In genomic region chr1:54500030-54500389, GRCh38 we compare ENCODE assay signal across 8 cellular contexts.
DNase-seq lines count a peak whose midpoint lies in the region; ATAC-seq and TF ChIP-seq lines count a peak whose summit lies in the region.

No MANE protein-coding gene starts in this region.

- peak overlapping the region; percentile 43 for H3K4me3 ChIP-seq in NT2/D1 (ENCODE audit: insufficient read length, low read depth)
- peak overlapping the region; percentile 33 for H3K4me3 ChIP-seq in fibroblast of pulmonary artery (replicated peaks; ENCODE audit: low read depth, low read length)
- peak overlapping the region; percentile 36 for H3K4me3 ChIP-seq in retinal pigment epithelial cell (ENCODE audit: low read length)

- DNase-seq in DMS153 (lab: John Stamatoyannopoulos, UW) (peak; percentile 32), DMS153 treated with DMSO at 0.1 percent for 48 hours (lab: John Stamatoyannopoulos, UW; ENCODE audit: unreplicated experiment) (no peak), NT2/D1 (ENCODE audit: low read depth, low spot score) (no peak), fibroblast of pulmonary artery (ENCODE audit: low read depth) (no peak), retinal pigment epithelial cell (ENCODE audit: low read depth) (no peak), germinal center (ENCODE audit: low spot score) (no peak)
- DNase-seq in stimulated activated CD4-positive, alpha-beta T cell treated with anti-CD3 and anti-CD28 coated beads, Interleukin-4, amount 100 ng/mL, for 24 hours = no peak

- H3K9me3 ChIP-seq in NT2/D1 (ENCODE audit: insufficient read depth, low read length) = no peaks in the 10 kb centered on the region

- H3K9ac ChIP-seq in NT2/D1 (ENCODE audit: insufficient read length, low read depth) = peak overlapping the region; percentile 65

- no peak for TF ChIP-seq CTCF in fibroblast of pulmonary artery (IDR thresholded peaks at IDR 0.05; ENCODE audit: low read length, missing control alignments)
- TF ChIP-seq CTCF in retinal pigment epithelial cell (conservative IDR thresholded peaks at IDR 0.05; ENCODE audit: low read depth, low read length) = no peak

- ATAC-seq in GM21381 (IDR thresholded peaks at IDR 0.05; ENCODE audit: unreplicated experiment) = no peak

- peaks cover 23% of the 10 kb centered on the region for H3K27me3 ChIP-seq in NT2/D1 (ENCODE audit: insufficient read depth, insufficient read length)

- peaks cover 26% of the 10 kb centered on the region for H3K4me1 ChIP-seq in NT2/D1 (ENCODE audit: insufficient read depth, insufficient read length)

- H3K36me3 ChIP-seq in NT2/D1 (ENCODE audit: insufficient read depth, insufficient read length, low read length) = no peaks in the 10 kb centered on the region
